12 cellular contexts compared by ENCODE assay signal in genomic region chr17:35498429-35499178, GRCh38. TPM values are rescaled to one million over a fixed set of nuclear protein-coding genes. Genes with fewer than 3 reads are reported as not detected.
A peak's percentile ranks its signal among the peaks of the same experiment; 100 is the strongest.
DNase-seq lines count a peak whose midpoint lies in the region; ATAC-seq, FAIRE-seq and TF ChIP-seq lines count a peak whose summit lies in the region.
"Had no signal": no experiment of that assay in that cellular context is flagged by ENCODE, and none has a peak within 500 bp of the region (broad histone marks: within the 10 kb centered on the region; RNA-seq: fewer than 3 reads in every experiment).

No MANE protein-coding gene starts in this region.

- H3K4me1 Mint-ChIP-seq in activated T-cell treated with anti-CD3 and anti-CD28 coated beads, Interleukin-2, amount 50 U/mL, for 4 hours (ENCODE audit: low read depth) = peaks cover 64% of the 10 kb centered on the region
- peaks cover 2% of the 10 kb centered on the region for H3K4me1 Mint-ChIP-seq in endodermal cell

- peak overlapping the region; percentile 35 for H3K4me3 Mint-ChIP-seq in activated T-cell treated with anti-CD3 and anti-CD28 coated beads, Interleukin-2, amount 50 U/mL, for 4 hours
- H3K4me3 Mint-ChIP-seq in endodermal cell = peak overlapping the region; percentile 17

- no peak overlapping the region for H4K91ac ChIP-seq in trophoblast cell (ENCODE audit: low read depth, low read length)

- no peaks in the 10 kb centered on the region for H3K9me3 Mint-ChIP-seq in activated T-cell treated with anti-CD3 and anti-CD28 coated beads, Interleukin-2, amount 50 U/mL, for 4 hours
- peaks cover 33% of the 10 kb centered on the region for H3K9me3 Mint-ChIP-seq in endodermal cell

- H2AFZ ChIP-seq in trophoblast cell (ENCODE audit: insufficient read depth, low read length, poor library complexity) (no peak overlapping the region), osteoblast (ENCODE audit: low read length) (no peak overlapping the region)

- FAIRE-seq in HTR-8/SVneo (lab: Jason Lieb, UNC) = peak; percentile 58
- FAIRE-seq: RCC 7860 had no signal

- H3K36me3 ChIP-seq in endodermal cell (ENCODE audit: control insufficient read depth, insufficient read depth, low read length) = no peaks in the 10 kb centered on the region
- no peaks in the 10 kb centered on the region for H3K36me3 ChIP-seq in trophoblast cell (ENCODE audit: control insufficient read depth in 1 of 2, insufficient read depth in 2 of 2, low read length in 2 of 2)
- H3K36me3 ChIP-seq in osteoblast (ENCODE audit: insufficient read depth, low read length) = no peaks in the 10 kb centered on the region

- TF ChIP-seq CTCF in endodermal cell (conservative IDR thresholded peaks at IDR 0.05) (no peak), osteoblast (IDR thresholded peaks at IDR 0.05; ENCODE audit: extremely low read depth, low read depth, low read length) (no peak)

- no peak overlapping the region for H2BK12ac ChIP-seq in trophoblast cell (ENCODE audit: low read length)

- H3K9me3 ChIP-seq in endodermal cell (ENCODE audit: control insufficient read depth, low read length) = peaks cover 19% of the 10 kb centered on the region
- peaks cover 11% of the 10 kb centered on the region for H3K9me3 ChIP-seq in trophoblast cell (ENCODE audit: insufficient read depth, low read depth, low read length)
- no peaks in the 10 kb centered on the region for H3K9me3 ChIP-seq in osteoblast (ENCODE audit: low read depth, low read length)

- no peak overlapping the region for H2BK5ac ChIP-seq in trophoblast cell (ENCODE audit: low read depth, low read length, poor library complexity)

- H3K4me2 ChIP-seq in trophoblast cell (ENCODE audit: low read length) (no peak overlapping the region), osteoblast (ENCODE audit: insufficient read depth, low read length) (no peak overlapping the region)

- H3K27me3 ChIP-seq in endodermal cell (ENCODE audit: control insufficient read depth, insufficient read depth, low read length, poor library complexity, severe bottlenecking) = peaks cover 35% of the 10 kb centered on the region
- H3K27me3 ChIP-seq in trophoblast cell (ENCODE audit: insufficient read depth, low read length) = peaks cover 48% of the 10 kb centered on the region
- peaks cover 50% of the 10 kb centered on the region for H3K27me3 ChIP-seq in osteoblast (ENCODE audit: insufficient read depth, low read length)

- ATAC-seq in activated T-cell treated with anti-CD3 and anti-CD28 coated beads, Interleukin-2, amount 50 U/mL, for 4 hours = no peak
- no peak for ATAC-seq in GM18520 (IDR thresholded peaks at IDR 0.05; ENCODE audit: unreplicated experiment)
- no peak for ATAC-seq in left lobe of liver

- WGBS in endodermal cell (ENCODE audit: insufficient coverage in 1 of 2, insufficient read length in 1 of 2), 2 experiments = 78 to 83% methylated on average over 10 to 14 of the region's 14 CpGs
- no CpG with 5 or more reads among the region's 14 CpGs for WGBS in trophoblast cell (ENCODE audit: extremely low coverage, insufficient coverage, insufficient read length)

- H3K27ac ChIP-seq in endodermal cell (ENCODE audit: low read depth, low read length) (no peak overlapping the region), trophoblast cell (ENCODE audit: low read depth, low read length) (no peak overlapping the region), osteoblast (ENCODE audit: low read depth, low read length) (no peak overlapping the region)
- H3K27ac ChIP-seq: VCaP had no signal

- H2AK5ac ChIP-seq in trophoblast cell (ENCODE audit: low read length) = no peak overlapping the region

- DNase-seq in activated T-cell treated with anti-CD3 and anti-CD28 coated beads, Interleukin-2, amount 50 U/mL, for 4 hours = no peak
- no peak for DNase-seq in activated T-cell treated with anti-CD3 and anti-CD28 coated beads for 4 hours
- DNase-seq in HTR-8/SVneo (ENCODE audit: insufficient read length, low spot score) = no peak
- DNase-seq in endodermal cell = no peak
- DNase-seq in trophoblast cell = no peak
- no peak for DNase-seq in left lobe of liver (ENCODE audit: low spot score)
- no peak for DNase-seq in osteoblast (ENCODE audit: insufficient read length, low spot score, missing footprints)
- DNase-seq: NCI-H1930 had no signal

- H3K36me3 Mint-ChIP-seq in activated T-cell treated with anti-CD3 and anti-CD28 coated beads, Interleukin-2, amount 50 U/mL, for 4 hours (ENCODE audit: insufficient read depth) = peaks cover 26% of the 10 kb centered on the region
- peaks cover 4% of the 10 kb centered on the region for H3K36me3 Mint-ChIP-seq in endodermal cell (ENCODE audit: low read depth)

- H3K4me3 ChIP-seq in endodermal cell (ENCODE audit: low read length) = no peak overlapping the region
- no peak overlapping the region for H3K4me3 ChIP-seq in trophoblast cell (ENCODE audit: low read depth, low read length)
- no peak overlapping the region for H3K4me3 ChIP-seq in osteoblast (ENCODE audit: insufficient read depth, low read length)

- no peak overlapping the region for H3K18ac ChIP-seq in trophoblast cell (ENCODE audit: low read length)

- no peak overlapping the region for H4K8ac ChIP-seq in trophoblast cell (ENCODE audit: low read depth, low read length)

- H4K20me1 ChIP-seq in osteoblast (ENCODE audit: insufficient read depth, low read length) = no peaks in the 10 kb centered on the region

- no peak overlapping the region for H3K4ac ChIP-seq in trophoblast cell (ENCODE audit: low read depth, low read length)

- H4K12ac ChIP-seq in trophoblast cell (ENCODE audit: low read depth, low read length) = no peak overlapping the region

- H3K4me1 ChIP-seq in endodermal cell (ENCODE audit: control insufficient read depth, insufficient read depth, low read length) (no peaks in the 10 kb centered on the region), trophoblast cell (ENCODE audit: control insufficient read depth in 1 of 2, insufficient read depth in 2 of 2, low read length in 2 of 2) (no peaks in the 10 kb centered on the region), osteoblast (ENCODE audit: insufficient read depth, low read length) (no peaks in the 10 kb centered on the region)

- no peak overlapping the region for H3K9ac ChIP-seq in endodermal cell (ENCODE audit: extremely low read depth, low read length, poor library complexity, severe bottlenecking)
- peak overlapping the region; percentile 49 for H3K9ac ChIP-seq in trophoblast cell (ENCODE audit: low read length)

- H3K14ac ChIP-seq in trophoblast cell (ENCODE audit: low read length) = no peak overlapping the region

- H2BK120ac ChIP-seq in trophoblast cell (ENCODE audit: insufficient read depth, low read length, poor library complexity) = no peak overlapping the region

- H3K27ac Mint-ChIP-seq in endodermal cell = no peak overlapping the region

- H3K79me2 ChIP-seq in trophoblast cell (ENCODE audit: control insufficient read depth, insufficient read depth, low read length, poor library complexity) (no peaks in the 10 kb centered on the region), osteoblast (ENCODE audit: insufficient read depth, low read length) (no peaks in the 10 kb centered on the region)

- H3K23ac ChIP-seq in trophoblast cell (ENCODE audit: low read length) = peak overlapping the region; percentile 10

- no peaks in the 10 kb centered on the region for H3K79me1 ChIP-seq in trophoblast cell (ENCODE audit: low read length)

- no peaks in the 10 kb centered on the region for H3K27me3 Mint-ChIP-seq in activated T-cell treated with anti-CD3 and anti-CD28 coated beads, Interleukin-2, amount 50 U/mL, for 4 hours (ENCODE audit: low read depth)
- peaks cover 69% of the 10 kb centered on the region for H3K27me3 Mint-ChIP-seq in endodermal cell (ENCODE audit: insufficient read depth)

RNA-seq across cellular contexts. Expression of gene SLFN12L, which starts 38.9 kb away (rescaled TPM):
- total RNA-seq in activated T-cell treated with anti-CD3 and anti-CD28 coated beads, Interleukin-2, amount 50 U/mL, for 4 hours = 10 to 100 TPM in 1 of 3 donors, 1 to 10 TPM in 2; 9.0 to 15.1 (median 9.1) TPM
- total RNA-seq in endodermal cell = not detected
- not detected for polyA plus RNA-seq in endodermal cell (2013, experiment 1 of 2)
- polyA plus RNA-seq in endodermal cell (2013, experiment 2 of 2) = not detected
- polyA plus RNA-seq in trophoblast cell (2013) = not detected in 2 replicates
- total RNA-seq in left lobe of liver = 0.30 TPM
- total RNA-seq in osteoblast = 0.36 and 0.88 TPM in 2 replicates
- total RNA-seq: epithelial cell of proximal tubule had no signal

RNA-seq across cellular contexts. Expression of gene SLFN13, which starts 50.0 kb away (rescaled TPM):
- 1 to 10 TPM; 4.3 to 8.1 (median 7.9) TPM for total RNA-seq in activated T-cell treated with anti-CD3 and anti-CD28 coated beads, Interleukin-2, amount 50 U/mL, for 4 hours
- total RNA-seq in endodermal cell (10 to 100 TPM; 27.4 to 58.7 TPM), left lobe of liver (1.6 TPM), osteoblast (2.1 and 2.5 TPM in 2 replicates)
- 2.6 TPM for polyA plus RNA-seq in endodermal cell (2013, experiment 1 of 2)
- 2.9 TPM for polyA plus RNA-seq in endodermal cell (2013, experiment 2 of 2)
- 9.6 and 11.3 TPM in 2 replicates for polyA plus RNA-seq in trophoblast cell (2013)
